ENCODE assay signal across 27 cellular contexts in genomic region chr18:75251466-75251865, GRCh38.
"Had no signal": no experiment of that assay in that cellular context is flagged by ENCODE, and none has a peak within 500 bp of the region (broad histone marks: within the 10 kb centered on the region; RNA-seq: fewer than 3 reads in every experiment).

No MANE protein-coding gene starts in this region.

- H3K36me3 ChIP-seq: ascending aorta, brain microvascular endothelial cell, esophagus muscularis mucosa, heart left ventricle, right lobe of liver, thoracic aorta, uterus had no signal

- H3K27ac Mint-ChIP-seq: activated B cell treated with CpG ODN at 0.5 μM for 24 hours; activated CD8-positive, alpha-beta memory T cell treated with anti-CD3 and anti-CD28 coated beads, Interleukin-2, amount 10 ng/mL, durations not matched to agents 7 days and 5 days; activated CD8-positive, alpha-beta T cell treated with anti-CD3 and anti-CD28 coated beads, Interleukin-2, amount 10 ng/mL, durations not matched to agents 7 days and 5 days; activated naive CD8-positive, alpha-beta T cell treated with anti-CD3 and anti-CD28 coated beads for 36 hours; activated T-helper 2 cell treated with anti-CD3 and anti-CD28 coated beads, Interferon-gamma antibody, Interleukin-2, Interleukin-4, amounts not matched to agents 10 μg/mL and 5 μg/mL and 100 μg/mL, durations not matched to agents 14 hours and 24 hours and 36 hours; natural killer cell treated with Interleukin-12 subunit alpha and Interleukin-12 subunit beta and Interleukin-15 and Interleukin-18, amount 100 ng/mL, for 72 hours; T-helper 2 cell treated with Interferon-gamma antibody and Interleukin-4, amounts not matched to agents 5 μg/mL and 100 μg/mL, for 36 hours; type B pancreatic cell had no signal

- H3K9me3 Mint-ChIP-seq: activated B cell treated with CpG ODN at 0.5 μM for 24 hours; activated naive CD8-positive, alpha-beta T cell treated with anti-CD3 and anti-CD28 coated beads for 36 hours; activated T-helper 2 cell treated with anti-CD3 and anti-CD28 coated beads, Interferon-gamma antibody, Interleukin-2, Interleukin-4, amounts not matched to agents 10 μg/mL and 5 μg/mL and 100 μg/mL, durations not matched to agents 14 hours and 24 hours and 36 hours; natural killer cell treated with Interleukin-12 subunit alpha and Interleukin-12 subunit beta and Interleukin-15 and Interleukin-18, amount 100 ng/mL, for 72 hours; T-helper 2 cell treated with Interferon-gamma antibody and Interleukin-4, amounts not matched to agents 5 μg/mL and 100 μg/mL, for 36 hours; type B pancreatic cell had no signal

- H3K36me3 Mint-ChIP-seq: natural killer cell treated with Interleukin-12 subunit alpha and Interleukin-12 subunit beta and Interleukin-15 and Interleukin-18, amount 100 ng/mL, for 72 hours; type B pancreatic cell had no signal

- ATAC-seq: activated CD8-positive, alpha-beta memory T cell treated with anti-CD3 and anti-CD28 coated beads, Interleukin-2, amount 10 ng/mL, durations not matched to agents 7 days and 5 days; activated CD8-positive, alpha-beta T cell treated with anti-CD3 and anti-CD28 coated beads, Interleukin-2, amount 10 ng/mL, durations not matched to agents 7 days and 5 days; foreskin keratinocyte; left cardiac atrium; natural killer cell treated with Interleukin-12 subunit alpha and Interleukin-12 subunit beta and Interleukin-15 and Interleukin-18, amount 100 ng/mL, for 72 hours; right lobe of liver; stimulated activated naive CD8-positive, alpha-beta T cell treated with anti-CD3 and anti-CD28 coated beads, Interleukin-15, Interleukin-2, amounts not matched to agents 100 U/mL and 50 U/mL, for 24 hours had no signal

- H3K27me3 ChIP-seq: ascending aorta, brain microvascular endothelial cell, esophagus muscularis mucosa, foreskin keratinocyte, heart left ventricle, right lobe of liver, uterus had no signal

- H3K27me3 Mint-ChIP-seq: activated B cell treated with CpG ODN at 0.5 μM for 24 hours; activated CD8-positive, alpha-beta memory T cell treated with anti-CD3 and anti-CD28 coated beads, Interleukin-2, amount 10 ng/mL, durations not matched to agents 7 days and 5 days; activated naive CD8-positive, alpha-beta T cell treated with anti-CD3 and anti-CD28 coated beads for 36 hours; natural killer cell treated with Interleukin-12 subunit alpha and Interleukin-12 subunit beta and Interleukin-15 and Interleukin-18, amount 100 ng/mL, for 72 hours; type B pancreatic cell had no signal

- H3K27ac ChIP-seq: ascending aorta, brain microvascular endothelial cell, foreskin keratinocyte, skin epidermis, thoracic aorta had no signal

- DNase-seq: activated B cell treated with CpG ODN at 0.5 μM for 24 hours; activated CD4-positive, alpha-beta T cell treated with anti-CD3 and anti-CD28 coated beads, Interleukin-2, amount 50 U/mL, for 1 hour; activated CD8-positive, alpha-beta memory T cell treated with anti-CD3 and anti-CD28 coated beads, Interleukin-2, amount 10 ng/mL, durations not matched to agents 7 days and 5 days; activated CD8-positive, alpha-beta T cell treated with anti-CD3 and anti-CD28 coated beads, Interleukin-2, amount 10 ng/mL, durations not matched to agents 7 days and 5 days; activated naive CD8-positive, alpha-beta T cell treated with anti-CD3 and anti-CD28 coated beads for 36 hours; activated T-cell treated with anti-CD3 and anti-CD28 coated beads, Interleukin-2, amount 50 U/mL, for 48 hours; brain microvascular endothelial cell; foreskin keratinocyte; heart left ventricle; islet precursor cell; left cardiac atrium; mammary epithelial cell; right lobe of liver; stimulated activated CD4-positive, alpha-beta T cell treated with anti-CD3 and anti-CD28 coated beads, Interleukin-12 subunit alpha, Interleukin-12 subunit beta, amount 100 ng/mL, for 4 hours; stimulated activated CD4-positive, alpha-beta T cell treated with anti-CD3 and anti-CD28 coated beads, Interleukin-4, amount 100 ng/mL, for 1 hour; stimulated activated naive CD8-positive, alpha-beta T cell treated with anti-CD3 and anti-CD28 coated beads, Interleukin-15, Interleukin-2, amounts not matched to agents 100 U/mL and 50 U/mL, for 24 hours; T-helper 1 cell; uterus had no signal

- H3K4me3 ChIP-seq: ascending aorta, coronary artery, esophagus muscularis mucosa, heart left ventricle, right lobe of liver, skin epidermis, thoracic aorta, uterus had no signal

- H3K4me1 ChIP-seq: foreskin keratinocyte had no signal

- H3K4me3 Mint-ChIP-seq: activated B cell treated with CpG ODN at 0.5 μM for 24 hours; activated CD8-positive, alpha-beta memory T cell treated with anti-CD3 and anti-CD28 coated beads, Interleukin-2, amount 10 ng/mL, durations not matched to agents 7 days and 5 days; activated CD8-positive, alpha-beta T cell treated with anti-CD3 and anti-CD28 coated beads, Interleukin-2, amount 10 ng/mL, durations not matched to agents 7 days and 5 days; activated naive CD8-positive, alpha-beta T cell treated with anti-CD3 and anti-CD28 coated beads for 36 hours; natural killer cell treated with Interleukin-12 subunit alpha and Interleukin-12 subunit beta and Interleukin-15 and Interleukin-18, amount 100 ng/mL, for 72 hours; T-helper 2 cell treated with Interferon-gamma antibody and Interleukin-4, amounts not matched to agents 5 μg/mL and 100 μg/mL, for 36 hours; type B pancreatic cell had no signal

- H3K9me3 ChIP-seq: ascending aorta, esophagus muscularis mucosa, heart left ventricle, right lobe of liver, thoracic aorta, uterus had no signal
